13 cellular contexts compared by ENCODE assay signal in genomic region chr5:94544031-94544650, GRCh38.
DNase-seq lines count a peak whose midpoint lies in the region; ATAC-seq, FAIRE-seq and TF ChIP-seq lines count a peak whose summit lies in the region.
"Had no signal": no experiment of that assay in that cellular context is flagged by ENCODE, and none has a peak within 500 bp of the region (broad histone marks: within the 10 kb centered on the region; RNA-seq: fewer than 3 reads in every experiment).

No MANE protein-coding gene starts in this region.

- peak; percentile 82 for ATAC-seq in GM21786 (IDR thresholded peaks at IDR 0.05; ENCODE audit: unreplicated experiment)

- peak overlapping the region in 3 of 8 donors; percentile 26 to 78 (median 45) for H3K27ac ChIP-seq in spleen

- peaks cover 0 to 8% (median 0%) of the 10 kb centered on the region in 6 donors for H3K36me3 ChIP-seq in spleen

- DNase-seq in CD1c-positive myeloid dendritic cell (ENCODE audit: extremely low spot score) (peak; percentile 44), NOMO-1 treated with dmso at 0.1 percent for 144 hours (lab: John Stamatoyannopoulos, UW; ENCODE audit: unreplicated experiment) (peak; percentile 36), globus pallidus (ENCODE audit: low spot score) (peak; percentile 46), D721Med (ENCODE audit: insufficient read length, low spot score) (no peak), spleen (no peak), NCI-H748 (lab: John Stamatoyannopoulos, UW; ENCODE audit: unreplicated experiment) (no peak), iPS-NIHi11 (ENCODE audit: low spot score) (no peak)
- DNase-seq: activated CD4-positive, CD25-positive, alpha-beta regulatory T cell treated with anti-CD3 and anti-CD28 coated beads, Interleukin-2, amount 50 U/mL, for 72 hours; amniotic stem cell; CD4-positive, CD25-positive, alpha-beta regulatory T cell; stimulated activated CD8-positive, alpha-beta memory T cell treated with anti-CD3 and anti-CD28 coated beads, Interleukin-4, amount 100 ng/mL, for 48 hours had no signal

- 57 to 84% (median 71%) methylated on average over 1 of the region's 1 CpG for WGBS in spleen, 5 donors

- TF ChIP-seq POLR2A in spleen (IDR thresholded peaks at IDR 0.05) = no peak

- no peaks in the 10 kb centered on the region for H3K27me3 ChIP-seq in spleen (replicated peaks in 1 of 7)

- no peak for FAIRE-seq in D721Med (lab: Jason Lieb, UNC)
- FAIRE-seq: GM19239 had no signal

- no peak overlapping the region for H3K4me3 ChIP-seq in spleen

- TF ChIP-seq CTCF in D721Med (IDR thresholded peaks at IDR 0.05; ENCODE audit: insufficient read depth, missing control alignments) (no peak), spleen (IDR thresholded peaks at IDR 0.05 in 8 of 11, conservative IDR thresholded peaks at IDR 0.05 in 3 of 11) (no peak)

- peaks cover 0 to 28% (median 5%) of the 10 kb centered on the region in 6 donors for H3K4me1 ChIP-seq in spleen

- peaks cover 0 to 35% (median 28%) of the 10 kb centered on the region in 8 donors for H3K9me3 ChIP-seq in spleen

- intact Hi-C loops in spleen (cut with DNase I; ENCODE audit: low total_unique reads) = no loop called here

Comparison
In these comparisons a context has a peak if more than half of its experiments do, and no peak if none do; other contexts are left out.
1. DNase-seq: peak in CD1c-positive myeloid dendritic cell (single experiment), NOMO-1 treated with dmso at 0.1 percent for 144 hours (single experiment) and globus pallidus (single experiment); none in D721Med (single experiment), spleen (single experiment), NCI-H748 (single experiment) and iPS-NIHi11 (single experiment).